In the genomic region with DNA sequence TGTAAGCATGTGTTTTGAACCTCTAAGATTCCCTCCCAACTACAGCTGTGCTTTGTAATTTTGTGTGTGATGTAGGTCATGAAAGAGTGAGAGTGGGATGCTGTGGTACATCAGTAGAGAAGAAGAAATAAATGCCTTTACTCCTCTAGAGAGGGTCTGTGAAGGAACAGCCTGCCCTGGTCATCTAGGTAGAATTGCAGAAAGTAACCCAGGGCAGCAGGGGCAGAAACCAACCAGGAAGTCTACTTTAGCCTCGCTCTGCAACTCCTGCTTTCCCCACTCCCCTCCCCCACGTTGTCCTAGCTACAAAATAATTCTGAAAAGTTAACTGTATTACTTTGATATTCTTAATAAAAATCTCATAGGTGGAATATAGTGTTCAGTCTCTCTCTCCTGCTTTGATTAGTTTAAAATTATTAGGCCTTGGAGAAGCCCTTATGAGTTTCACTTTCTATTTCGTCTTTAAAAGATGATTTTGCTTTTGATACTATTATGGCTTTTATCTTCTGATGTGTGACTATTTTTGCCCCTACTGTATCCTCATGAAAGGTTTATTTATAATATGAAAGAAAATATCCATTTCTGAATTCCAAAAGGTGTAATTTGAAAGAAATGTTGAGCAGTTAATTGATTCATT, we compare ENCODE assay signal across 7 cellular contexts. TPM values are rescaled to one million over a fixed set of nuclear protein-coding genes. Genes with fewer than 3 reads are reported as not detected.
A peak's percentile ranks its signal among the peaks of the same experiment; 100 is the strongest.
DNase-seq lines count a peak whose midpoint lies in the region; ATAC-seq, FAIRE-seq and TF ChIP-seq lines count a peak whose summit lies in the region.

No MANE protein-coding gene starts in this region.

- FAIRE-seq in H54 (lab: Jason Lieb, UNC): no peak

- peaks cover 70% of the 10 kb centered on the region for H3K79me2 ChIP-seq in neural progenitor cell (ENCODE audit: low read depth)

- H3K27me3 Mint-ChIP-seq in IgD-negative memory B cell (no peaks in the 10 kb centered on the region), neural progenitor cell (ENCODE audit: insufficient read depth, low read depth) (no peaks in the 10 kb centered on the region)
- H3K27me3 Mint-ChIP-seq in dendritic cell treated with granulocyte-macrophage colony-stimulating factor and Interleukin-4, amounts not matched to agents 40 ng/mL and 50 ng/mL, for 4 days: no peaks in the 10 kb centered on the region

- no peak for TF ChIP-seq CTCF in neural progenitor cell (IDR thresholded peaks at IDR 0.05)

- intact Hi-C loops in dendritic cell treated with granulocyte-macrophage colony-stimulating factor and Interleukin-4, amounts not matched to agents 40 ng/mL and 50 ng/mL, for 4 days (cut with micrococcal nuclease): loop anchor here (10.0 kb wide), 1 partner anchor 295 kb away; a partner anchor contains a TSS

- peaks cover 11% of the 10 kb centered on the region for H4K20me1 ChIP-seq in neural progenitor cell (ENCODE audit: low read depth)

- H3F3A ChIP-seq in neural progenitor cell (ENCODE audit: low read depth): no peaks in the 10 kb centered on the region

- no peak overlapping the region for H3K4me3 ChIP-seq in neural progenitor cell

- no peak overlapping the region for H2AFZ ChIP-seq in neural progenitor cell (replicated peaks)

- H3K4me2 ChIP-seq in neural progenitor cell: no peak overlapping the region

- ATAC-seq in GM19455 (IDR thresholded peaks at IDR 0.05; ENCODE audit: unreplicated experiment): peak; percentile 55
- no peak for ATAC-seq in HG03025 (IDR thresholded peaks at IDR 0.05; ENCODE audit: low FRiP score, unreplicated experiment)

- no peaks in the 10 kb centered on the region for H3K9me3 ChIP-seq in neural progenitor cell (ENCODE audit: low read depth)

- H3K4me3 Mint-ChIP-seq in IgD-negative memory B cell (peak overlapping the region; percentile 77 to 93 (median 84)), neural progenitor cell (no peak overlapping the region)
- H3K4me3 Mint-ChIP-seq in dendritic cell treated with granulocyte-macrophage colony-stimulating factor and Interleukin-4, amounts not matched to agents 40 ng/mL and 50 ng/mL, for 4 days: peak overlapping the region; percentile 59

- H3K27ac ChIP-seq in neural progenitor cell: no peak overlapping the region

- H3K9ac ChIP-seq in neural progenitor cell: no peak overlapping the region

- DNase-seq in neural progenitor cell (ENCODE audit: low spot score): no peak
- no peak for DNase-seq in H54 (ENCODE audit: insufficient read length, low spot score)
- DNase-seq in Kasumi-1 (lab: John Stamatoyannopoulos, UW): no peak

- H3K4me1 ChIP-seq in neural progenitor cell: no peaks in the 10 kb centered on the region

- no peak for TF ChIP-seq POLR2A in H54 (IDR thresholded peaks at IDR 0.05; ENCODE audit: low read depth, low read length)

- peaks cover 2% of the 10 kb centered on the region for H3K36me3 ChIP-seq in neural progenitor cell

- H3K9me3 Mint-ChIP-seq in IgD-negative memory B cell (no peaks in the 10 kb centered on the region), neural progenitor cell (no peaks in the 10 kb centered on the region)
- no peaks in the 10 kb centered on the region for H3K9me3 Mint-ChIP-seq in dendritic cell treated with granulocyte-macrophage colony-stimulating factor and Interleukin-4, amounts not matched to agents 40 ng/mL and 50 ng/mL, for 4 days

- H3K36me3 Mint-ChIP-seq in IgD-negative memory B cell (peaks cover 9% of the 10 kb centered on the region), neural progenitor cell (peaks cover 14% of the 10 kb centered on the region)
- peaks cover 60% of the 10 kb centered on the region for H3K36me3 Mint-ChIP-seq in dendritic cell treated with granulocyte-macrophage colony-stimulating factor and Interleukin-4, amounts not matched to agents 40 ng/mL and 50 ng/mL, for 4 days (ENCODE audit: low read depth)

- H3K4me1 Mint-ChIP-seq in IgD-negative memory B cell (peaks cover 25 to 35% (median 29%) of the 10 kb centered on the region in 3 donors), neural progenitor cell (no peaks in the 10 kb centered on the region)
- peaks cover 29% of the 10 kb centered on the region for H3K4me1 Mint-ChIP-seq in dendritic cell treated with granulocyte-macrophage colony-stimulating factor and Interleukin-4, amounts not matched to agents 40 ng/mL and 50 ng/mL, for 4 days (ENCODE audit: low read depth)

- H3K27ac Mint-ChIP-seq in IgD-negative memory B cell: peak overlapping the region; percentile 84 to 99 (median 86)
- H3K27ac Mint-ChIP-seq in dendritic cell treated with granulocyte-macrophage colony-stimulating factor and Interleukin-4, amounts not matched to agents 40 ng/mL and 50 ng/mL, for 4 days: peak overlapping the region; percentile 74
- H3K27ac Mint-ChIP-seq in neural progenitor cell: peak overlapping the region; percentile 8

- H3K27me3 ChIP-seq in neural progenitor cell: no peaks in the 10 kb centered on the region

RNA-seq across cellular contexts. Expression of a gene that starts 7.6 kb away (rescaled TPM):
- polyA plus RNA-seq in IgD-negative memory B cell: 18.5 TPM
- 30.4 and 51.3 TPM in 2 replicates for total RNA-seq in neural progenitor cell (ENCODE audit: low replicate concordance)

RNA-seq across cellular contexts. Expression of a gene that starts 55.3 kb away (rescaled TPM):
- polyA plus RNA-seq in IgD-negative memory B cell: 21.3 TPM
- total RNA-seq in neural progenitor cell (ENCODE audit: low replicate concordance): 72.5 and 109 TPM in 2 replicates

Comparison
In these comparisons a context has a peak if more than half of its experiments do, and no peak if none do; other contexts are left out.
1. H3K27ac Mint-ChIP-seq: peak in every context shown above with its lines; median percentile 86 in IgD-negative memory B cell; 74 in dendritic cell treated with granulocyte-macrophage colony-stimulating factor and Interleukin-4, amounts not matched to agents 40 ng/mL and 50 ng/mL, for 4 days; 8 in neural progenitor cell.